ENCODE assay signal across 1 cellular context in the genomic region with DNA sequence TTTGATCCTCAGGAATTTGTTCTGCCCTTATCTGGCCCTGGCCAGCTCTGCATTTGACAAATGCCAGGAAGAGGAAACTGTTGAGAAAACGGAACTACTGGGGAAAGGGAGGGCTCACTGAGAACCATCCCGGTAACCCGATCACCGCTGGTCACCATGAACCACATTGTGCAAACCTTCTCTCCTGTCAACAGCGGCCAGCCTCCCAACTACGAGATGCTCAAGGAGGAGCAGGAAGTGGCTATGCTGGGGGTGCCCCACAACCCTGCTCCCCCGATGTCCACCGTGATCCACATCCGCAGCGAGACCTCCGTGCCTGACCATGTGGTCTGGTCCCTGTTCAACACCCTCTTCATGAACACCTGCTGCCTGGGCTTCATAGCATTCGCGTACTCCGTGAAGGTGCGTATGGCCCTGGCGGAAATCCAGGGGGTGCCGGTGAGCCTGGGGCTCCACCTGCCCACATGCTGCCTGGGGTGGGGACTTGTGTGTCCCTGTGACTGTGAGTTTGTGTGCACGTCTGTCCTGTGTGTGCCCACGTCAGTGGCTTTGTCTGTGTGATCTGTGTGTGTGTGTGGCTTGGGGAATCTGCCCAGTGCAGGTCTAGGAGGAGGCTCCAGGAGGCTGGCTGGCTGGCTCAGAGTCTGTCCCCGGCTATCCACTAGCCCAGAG.
A peak's percentile ranks its signal among the peaks of the same experiment; 100 is the strongest.
TF ChIP-seq lines count a peak whose summit lies in the region.

No MANE protein-coding gene starts in this region.

TF ChIP-seq in endothelial cell of umbilical vein, 7 proteins besides CTCF, POLR2A, EP300 and RAD21:
- TF ChIP-seq, protein P1, sequence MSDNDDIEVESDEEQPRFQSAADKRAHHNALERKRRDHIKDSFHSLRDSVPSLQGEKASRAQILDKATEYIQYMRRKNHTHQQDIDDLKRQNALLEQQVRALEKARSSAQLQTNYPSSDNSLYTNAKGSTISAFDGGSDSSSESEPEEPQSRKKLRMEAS (IDR thresholded peaks at IDR 0.05; ENCODE audit: insufficient read depth, insufficient read length), result peak; percentile 27
